ENCODE assay signal across 9 cellular contexts in genomic region chr17:951388-952132, GRCh38. TPM values are rescaled to one million over a fixed set of nuclear protein-coding genes. Genes with fewer than 3 reads are reported as not detected.
DNase-seq lines count a peak whose midpoint lies in the region; ATAC-seq and TF ChIP-seq lines count a peak whose summit lies in the region.
"Had no signal": no experiment of that assay in that cellular context is flagged by ENCODE, and none has a peak within 500 bp of the region (broad histone marks: within the 10 kb centered on the region; RNA-seq: fewer than 3 reads in every experiment).

No MANE protein-coding gene starts in this region.

- intact Hi-C loops in sigmoid colon (cut with DNase I), result loop anchor here (5.0 kb wide), 1 partner anchor 64 kb away; no protein-coding TSS in a partner anchor

- DNase-seq in HAP-1 (ENCODE audit: low spot score in 2 of 2) (peak; percentile 49 to 70), glutamatergic neuron (peak; percentile 44), sigmoid colon (peak; percentile 85), NCI-H526 (lab: John Stamatoyannopoulos, UW) (no peak), NCI-H1694 (lab: John Stamatoyannopoulos, UW) (no peak)
- DNase-seq in activated naive CD4-positive, alpha-beta T cell treated with Interleukin-2 at 50 U/mL for 16 hours, result no peak

- WGBS in sigmoid colon, 2 donors, result 7 to 17% methylated on average over 26 of the region's 26 CpGs

- in situ Hi-C loops in HAP-1 (cut with MboI; ENCODE audit: low sequenced_read_pairs), result no loop called here

- H3K4me3 Mint-ChIP-seq in glutamatergic neuron (ENCODE audit: unreplicated experiment), result peak overlapping the region; percentile 34
- H3K4me3 Mint-ChIP-seq: stimulated activated effector memory CD8-positive, alpha-beta T cell treated with anti-CD3 and anti-CD28 coated beads, Interleukin-12 subunit alpha, Interleukin-12 subunit beta, amount 100 ng/mL, for 72 hours had no signal

- peaks cover 6% of the 10 kb centered on the region for H3K27me3 Mint-ChIP-seq in glutamatergic neuron (ENCODE audit: unreplicated experiment)

- TF ChIP-seq CTCF in glutamatergic neuron (IDR thresholded peaks at IDR 0.05; ENCODE audit: partially characterized antibody, unreplicated experiment), result no peak
- TF ChIP-seq CTCF in sigmoid colon (IDR thresholded peaks at IDR 0.05), result no peak

- H3K27me3 ChIP-seq in HAP-1 (ENCODE audit: low read depth) (no peaks in the 10 kb centered on the region), sigmoid colon (no peaks in the 10 kb centered on the region)

- H3K4me1 Mint-ChIP-seq in glutamatergic neuron (ENCODE audit: low read depth, unreplicated experiment), result peaks cover 20% of the 10 kb centered on the region
- H3K4me1 Mint-ChIP-seq: stimulated activated effector memory CD8-positive, alpha-beta T cell treated with anti-CD3 and anti-CD28 coated beads, Interleukin-12 subunit alpha, Interleukin-12 subunit beta, amount 100 ng/mL, for 72 hours had no signal

- H3K36me3 ChIP-seq in HAP-1 (replicated peaks), result no peaks in the 10 kb centered on the region
- H3K36me3 ChIP-seq in sigmoid colon, result peaks cover 0 to 4% (median 0%) of the 10 kb centered on the region in 4 donors

- no peak for TF ChIP-seq POLR2A in sigmoid colon (IDR thresholded peaks at IDR 0.05)

- H3K4me1 ChIP-seq in HAP-1 (peaks cover 11% of the 10 kb centered on the region), sigmoid colon (peaks cover 0 to 58% (median 43%) of the 10 kb centered on the region in 4 donors)

- H3K36me3 Mint-ChIP-seq in glutamatergic neuron (ENCODE audit: unreplicated experiment), result no peaks in the 10 kb centered on the region
- H3K36me3 Mint-ChIP-seq: stimulated activated effector memory CD8-positive, alpha-beta T cell treated with anti-CD3 and anti-CD28 coated beads, Interleukin-12 subunit alpha, Interleukin-12 subunit beta, amount 100 ng/mL, for 72 hours had no signal

- H3K9me3 ChIP-seq in HAP-1 (no peaks in the 10 kb centered on the region), sigmoid colon (no peaks in the 10 kb centered on the region)

- H3K4me3 ChIP-seq in HAP-1, result no peak overlapping the region
- H3K4me3 ChIP-seq in sigmoid colon, result peak overlapping the region in 3 of 4 donors; percentile 2 to 21 (median 20)

- peak overlapping the region; percentile 66 for H3K27ac Mint-ChIP-seq in glutamatergic neuron (ENCODE audit: unreplicated experiment)
- H3K27ac Mint-ChIP-seq: stimulated activated effector memory CD8-positive, alpha-beta T cell treated with anti-CD3 and anti-CD28 coated beads, Interleukin-12 subunit alpha, Interleukin-12 subunit beta, amount 100 ng/mL, for 72 hours had no signal

- TF ChIP-seq EP300 in sigmoid colon (IDR thresholded peaks at IDR 0.05), result peak in 1 of 4 donors; percentile 28

- ATAC-seq in SK-N-SH treated with all-trans-retinoic acid at 6 μM for 48 hours (peak; percentile 93), GM19395 (IDR thresholded peaks at IDR 0.05; ENCODE audit: unreplicated experiment) (no peak)
- ATAC-seq: stimulated activated effector memory CD8-positive, alpha-beta T cell treated with anti-CD3 and anti-CD28 coated beads, Interleukin-12 subunit alpha, Interleukin-12 subunit beta, amount 100 ng/mL, for 72 hours had no signal

- H3K9me3 Mint-ChIP-seq in glutamatergic neuron (ENCODE audit: unreplicated experiment), result peaks cover 16% of the 10 kb centered on the region
- H3K9me3 Mint-ChIP-seq: stimulated activated effector memory CD8-positive, alpha-beta T cell treated with anti-CD3 and anti-CD28 coated beads, Interleukin-12 subunit alpha, Interleukin-12 subunit beta, amount 100 ng/mL, for 72 hours had no signal

- H3K27ac ChIP-seq in sigmoid colon, result peak overlapping the region; percentile 84 to 93 (median 88)

TF ChIP-seq in SK-N-SH treated with all-trans-retinoic acid at 6 μM for 48 hours, 23 proteins besides CTCF, POLR2A, EP300 and RAD21:
- no peak for TF ChIP-seq CSRNP3 (CRISPR knock-in tag; IDR thresholded peaks at IDR 0.05)
- no peak for TF ChIP-seq GLIS3 (CRISPR knock-in tag; IDR thresholded peaks at IDR 0.05)
- 0 out of 2 replicates have a peak, but pooled peaks have one; percentile 68 for TF ChIP-seq PATZ1 (CRISPR knock-in tag; IDR thresholded peaks at IDR 0.05; ENCODE audit: borderline replicate concordance)
- no peak for TF ChIP-seq ZNF70 (CRISPR knock-in tag; IDR thresholded peaks at IDR 0.05)
- TF ChIP-seq ZFP30 (CRISPR knock-in tag; IDR thresholded peaks at IDR 0.05), result no peak
- no peak for TF ChIP-seq TSHZ2 (CRISPR knock-in tag; IDR thresholded peaks at IDR 0.05)
- TF ChIP-seq, protein P1, sequence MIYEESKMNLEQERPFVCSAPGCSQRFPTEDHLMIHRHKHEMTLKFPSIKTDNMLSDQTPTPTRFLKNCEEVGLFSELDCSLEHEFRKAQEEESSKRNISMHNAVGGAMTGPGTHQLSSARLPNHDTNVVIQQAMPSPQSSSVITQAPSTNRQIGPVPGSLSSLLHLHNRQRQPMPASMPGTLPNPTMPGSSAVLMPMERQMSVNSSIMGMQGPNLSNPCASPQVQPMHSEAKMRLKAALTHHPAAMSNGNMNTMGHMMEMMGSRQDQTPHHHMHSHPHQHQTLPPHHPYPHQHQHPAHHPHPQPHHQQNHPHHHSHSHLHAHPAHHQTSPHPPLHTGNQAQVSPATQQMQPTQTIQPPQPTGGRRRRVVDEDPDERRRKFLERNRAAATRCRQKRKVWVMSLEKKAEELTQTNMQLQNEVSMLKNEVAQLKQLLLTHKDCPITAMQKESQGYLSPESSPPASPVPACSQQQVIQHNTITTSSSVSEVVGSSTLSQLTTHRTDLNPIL (CRISPR knock-in tag; IDR thresholded peaks at IDR 0.05; ENCODE audit: low read depth), result peak; percentile 63; the same call in 1 of the 2 replicates
- peak; percentile 29; the same call in 1 of the 2 replicates for TF ChIP-seq ISL1 (CRISPR knock-in tag; IDR thresholded peaks at IDR 0.05)
- no peak for TF ChIP-seq ZC3H10 (CRISPR knock-in tag; IDR thresholded peaks at IDR 0.05)
- TF ChIP-seq RARB (CRISPR knock-in tag; IDR thresholded peaks at IDR 0.05), result no peak
- TF ChIP-seq ZNF565 (CRISPR knock-in tag; conservative IDR thresholded peaks at IDR 0.05; ENCODE audit: low read depth), result no peak
- no peak for TF ChIP-seq TOX (CRISPR knock-in tag; IDR thresholded peaks at IDR 0.05; ENCODE audit: borderline replicate concordance)
- TF ChIP-seq ARNTL (CRISPR knock-in tag; IDR thresholded peaks at IDR 0.05; ENCODE audit: borderline replicate concordance, low read depth), result no peak

RNA-seq across cellular contexts. Expression of gene NXN, which starts 28.0 kb away (rescaled TPM):
- total RNA-seq in glutamatergic neuron (ENCODE audit: unreplicated experiment) (177 TPM), sigmoid colon (10 to 100 TPM; 50.4 to 75.9 (median 67.1) TPM)
- polyA plus RNA-seq in sigmoid colon, result 10 to 100 TPM in 1 of 3 donors, 1 to 10 TPM in 2; 1.4 to 11.5 (median 8.4) TPM

RNA-seq across cellular contexts. Expression of gene TIMM22, which starts 45.4 kb away (rescaled TPM):
- total RNA-seq in glutamatergic neuron (ENCODE audit: unreplicated experiment) (22.0 TPM), sigmoid colon (10 to 100 TPM in 3 of 4 donors, 1 to 10 TPM in 1; 8.0 to 13.6 (median 11.0) TPM)
- polyA plus RNA-seq in sigmoid colon, result 1 to 10 TPM; 6.0 to 9.2 (median 8.1) TPM

Comparison
In these comparisons a context has a peak if more than half of its experiments do, and no peak if none do; other contexts are left out.
1. DNase-seq: peak in HAP-1 (2 of 2), glutamatergic neuron (single experiment) and sigmoid colon (single experiment); none in NCI-H526 (0 of 2), NCI-H1694 (single experiment) and activated naive CD4-positive, alpha-beta T cell treated with Interleukin-2 at 50 U/mL for 16 hours (single experiment).